Comparison of ENCODE assay signal across 8 cellular contexts in the genomic region with DNA sequence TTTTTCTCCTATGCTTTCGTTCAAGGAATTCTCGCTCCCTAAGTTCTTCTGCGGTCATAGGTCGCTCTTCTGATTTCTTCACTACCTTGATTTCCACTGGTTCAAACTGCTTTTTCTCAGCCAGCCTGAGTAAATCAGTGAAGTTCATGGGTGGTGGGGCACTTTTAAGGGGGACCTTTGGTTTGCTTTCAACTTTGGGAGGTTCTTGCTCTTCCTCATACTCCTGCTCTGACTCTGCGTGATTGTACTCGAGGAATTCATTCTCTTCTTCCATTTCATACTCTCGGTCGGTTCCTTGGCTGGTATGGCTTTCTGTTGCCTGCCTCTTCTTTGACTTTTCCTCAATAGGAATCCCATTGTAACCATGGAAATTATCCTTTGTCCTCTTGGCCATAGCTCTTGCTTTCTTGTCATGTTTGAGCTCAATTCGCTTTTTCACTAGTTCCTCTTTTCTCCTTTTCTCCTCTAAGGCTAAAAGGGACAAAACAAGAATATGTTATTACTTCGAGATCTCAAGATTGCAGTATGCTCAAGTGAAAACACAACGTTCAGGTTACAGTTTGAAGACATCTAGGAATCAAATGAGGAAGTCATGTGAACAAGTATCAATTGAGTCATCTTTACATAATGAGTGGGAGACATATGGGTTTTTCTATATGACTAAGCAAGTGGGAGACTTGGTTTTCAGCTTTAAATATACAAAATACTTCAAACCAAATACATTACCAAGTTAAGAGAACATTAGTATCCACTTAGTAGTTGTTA. TPM values are rescaled to one million over a fixed set of nuclear protein-coding genes. Genes with fewer than 3 reads are reported as not detected.
DNase-seq lines count a peak whose midpoint lies in the region; ATAC-seq and TF ChIP-seq lines count a peak whose summit lies in the region.

No MANE protein-coding gene starts in this region.

- H3K27me3 ChIP-seq in psoas muscle (ENCODE audit: insufficient read depth in 3 of 3, low read length in 2 of 3) (no peaks in the 10 kb centered on the region), esophagus muscularis mucosa (no peaks in the 10 kb centered on the region)

- peaks cover 14% of the 10 kb centered on the region for H3K4me1 ChIP-seq in psoas muscle
- peaks cover 18 to 35% (median 29%) of the 10 kb centered on the region in 4 donors for H3K4me1 ChIP-seq in esophagus muscularis mucosa

- DNase-seq in CD1c-positive myeloid dendritic cell (ENCODE audit: extremely low spot score) (peak; percentile 89), psoas muscle (no peak), COR-L47 (lab: John Stamatoyannopoulos, UW) (no peak), NCI-H2081 treated with DMSO at 0.1 percent for 48 hours (lab: John Stamatoyannopoulos, UW) (no peak), esophagus muscularis mucosa (ENCODE audit: extremely low spot score) (no peak)
- DNase-seq in activated CD8-positive, alpha-beta T cell treated with anti-CD3 and anti-CD28 coated beads, Interleukin-2, amount 10 ng/mL, durations not matched to agents 7 days and 5 days = no peak

- H3K27ac ChIP-seq in psoas muscle (no peak overlapping the region), esophagus muscularis mucosa (replicated peaks in 1 of 4) (no peak overlapping the region)

- H3K36me3 ChIP-seq in psoas muscle (ENCODE audit: insufficient read depth in 1 of 2, low read depth in 1 of 2) (peaks cover 8 to 49% of the 10 kb centered on the region in 2 donors), esophagus muscularis mucosa (peaks cover 12 to 51% (median 39%) of the 10 kb centered on the region in 4 donors)

- ATAC-seq in GM19397 (IDR thresholded peaks at IDR 0.05; ENCODE audit: unreplicated experiment) (peak; percentile 80), HG03139 (IDR thresholded peaks at IDR 0.05; ENCODE audit: unreplicated experiment) (peak; percentile 86), psoas muscle (no peak)
- peak; percentile 47 for ATAC-seq in activated CD8-positive, alpha-beta T cell treated with anti-CD3 and anti-CD28 coated beads, Interleukin-2, amount 10 ng/mL, durations not matched to agents 7 days and 5 days

- no peak for TF ChIP-seq EP300 in esophagus muscularis mucosa (IDR thresholded peaks at IDR 0.05)

- POLR2A ChIA-PET in activated CD8-positive, alpha-beta T cell treated with anti-CD3 and anti-CD28 coated beads, Interleukin-2, amount 10 ng/mL, durations not matched to agents 7 days and 5 days (lab: Charles Lee) = interaction anchor here (1.5 to 4.3 kb wide), 2 partner anchors 18 to 221 kb away, joined by 7 to 30 read pairs; partner anchors contain the start of genes LDHA and SPTY2D1

- no peaks in the 10 kb centered on the region for H3K9me3 Mint-ChIP-seq in activated CD8-positive, alpha-beta T cell treated with anti-CD3 and anti-CD28 coated beads, Interleukin-2, amount 10 ng/mL, durations not matched to agents 7 days and 5 days (ENCODE audit: insufficient read depth)

- no peak for TF ChIP-seq CTCF in psoas muscle (IDR thresholded peaks at IDR 0.05)
- no peak for TF ChIP-seq CTCF in esophagus muscularis mucosa (IDR thresholded peaks at IDR 0.05)

- WGBS in psoas muscle, 3 donors = 93 to 95% (median 93%) methylated on average over 11 of the region's 11 CpGs
- WGBS in esophagus muscularis mucosa = 89% methylated on average over 11 of the region's 11 CpGs

- intact Hi-C loops in psoas muscle (cut with DNase I) = no loop called here
- intact Hi-C loops in esophagus muscularis mucosa (cut with DNase I) = no loop called here

- H3K4me3 ChIP-seq in psoas muscle = no peak overlapping the region
- H3K4me3 ChIP-seq in esophagus muscularis mucosa = no peak overlapping the region

- no peak for TF ChIP-seq POLR2A in esophagus muscularis mucosa (IDR thresholded peaks at IDR 0.05; ENCODE audit: low read depth)

- CTCF ChIA-PET in activated CD8-positive, alpha-beta T cell treated with anti-CD3 and anti-CD28 coated beads, Interleukin-2, amount 10 ng/mL, durations not matched to agents 7 days and 5 days (lab: Charles Lee) = interaction anchor here (1.0 to 2.8 kb wide), 4 partner anchors 25 to 115 kb away, joined by 3 to 10 read pairs (median 6); no protein-coding TSS in a partner anchor

- H3K27me3 Mint-ChIP-seq in activated CD8-positive, alpha-beta T cell treated with anti-CD3 and anti-CD28 coated beads, Interleukin-2, amount 10 ng/mL, durations not matched to agents 7 days and 5 days (ENCODE audit: low read depth) = no peaks in the 10 kb centered on the region

- no peak overlapping the region for H3K4me3 Mint-ChIP-seq in activated CD8-positive, alpha-beta T cell treated with anti-CD3 and anti-CD28 coated beads, Interleukin-2, amount 10 ng/mL, durations not matched to agents 7 days and 5 days

- peaks cover 43% of the 10 kb centered on the region for H3K4me1 Mint-ChIP-seq in activated CD8-positive, alpha-beta T cell treated with anti-CD3 and anti-CD28 coated beads, Interleukin-2, amount 10 ng/mL, durations not matched to agents 7 days and 5 days (ENCODE audit: low read depth)

- H3K9me3 ChIP-seq in psoas muscle (no peaks in the 10 kb centered on the region), esophagus muscularis mucosa (no peaks in the 10 kb centered on the region)

- H3K36me3 Mint-ChIP-seq in activated CD8-positive, alpha-beta T cell treated with anti-CD3 and anti-CD28 coated beads, Interleukin-2, amount 10 ng/mL, durations not matched to agents 7 days and 5 days (ENCODE audit: low read depth) = peaks cover 43% of the 10 kb centered on the region

- H3K27ac Mint-ChIP-seq in activated CD8-positive, alpha-beta T cell treated with anti-CD3 and anti-CD28 coated beads, Interleukin-2, amount 10 ng/mL, durations not matched to agents 7 days and 5 days = no peak overlapping the region

RNA-seq across cellular contexts. Expression of gene MISFA, which starts 16.2 kb away (rescaled TPM):
- 1 to 10 TPM in 1 of 2 experiments, not detected in 1; 1.4 TPM for total RNA-seq in activated CD8-positive, alpha-beta T cell treated with anti-CD3 and anti-CD28 coated beads, Interleukin-2, amount 10 ng/mL, durations not matched to agents 7 days and 5 days
- total RNA-seq in psoas muscle (1 to 10 TPM; 3.1 to 7.2 (median 5.7) TPM), esophagus muscularis mucosa (1 to 10 TPM in 1 of 4 donors, not detected in 3; 7.1 TPM)
- 1 to 10 TPM; 1.4 to 6.1 (median 5.8) TPM for polyA plus RNA-seq in psoas muscle

RNA-seq across cellular contexts. Expression of gene SPTY2D1, which starts 18.3 kb away (rescaled TPM):
- 10 to 100 TPM; 25.7 to 26.0 TPM for total RNA-seq in activated CD8-positive, alpha-beta T cell treated with anti-CD3 and anti-CD28 coated beads, Interleukin-2, amount 10 ng/mL, durations not matched to agents 7 days and 5 days
- total RNA-seq in psoas muscle (10 to 100 TPM; 13.7 to 16.8 (median 15.1) TPM), esophagus muscularis mucosa (10 to 100 TPM in 3 of 4 donors, 1 to 10 TPM in 1; 9.6 to 32.1 (median 18.1) TPM)
- polyA plus RNA-seq in psoas muscle = 10 to 100 TPM in 1 of 3 donors, 1 to 10 TPM in 2; 4.8 to 17.8 (median 7.3) TPM

RNA-seq across cellular contexts. Expression of gene UEVLD, which starts 27.3 kb away (rescaled TPM):
- total RNA-seq in activated CD8-positive, alpha-beta T cell treated with anti-CD3 and anti-CD28 coated beads, Interleukin-2, amount 10 ng/mL, durations not matched to agents 7 days and 5 days = 10 to 100 TPM; 13.4 to 14.4 TPM
- total RNA-seq in psoas muscle (10 to 100 TPM in 3 of 4 donors, 1 to 10 TPM in 1; 9.9 to 19.0 (median 14.2) TPM), esophagus muscularis mucosa (10 to 100 TPM; 28.7 to 39.1 (median 29.6) TPM)
- 10 to 100 TPM in 1 of 3 donors, 1 to 10 TPM in 2; 9.4 to 38.6 (median 9.6) TPM for polyA plus RNA-seq in psoas muscle

Comparison
In these comparisons a context has a peak if more than half of its experiments do, and no peak if none do; other contexts are left out.
1. ATAC-seq: peak in GM19397 (single experiment), HG03139 (single experiment) and activated CD8-positive, alpha-beta T cell treated with anti-CD3 and anti-CD28 coated beads, Interleukin-2, amount 10 ng/mL, durations not matched to agents 7 days and 5 days (single experiment); none in psoas muscle (0 of 4).